32 cellular contexts compared by ENCODE assay signal in the genomic region with DNA sequence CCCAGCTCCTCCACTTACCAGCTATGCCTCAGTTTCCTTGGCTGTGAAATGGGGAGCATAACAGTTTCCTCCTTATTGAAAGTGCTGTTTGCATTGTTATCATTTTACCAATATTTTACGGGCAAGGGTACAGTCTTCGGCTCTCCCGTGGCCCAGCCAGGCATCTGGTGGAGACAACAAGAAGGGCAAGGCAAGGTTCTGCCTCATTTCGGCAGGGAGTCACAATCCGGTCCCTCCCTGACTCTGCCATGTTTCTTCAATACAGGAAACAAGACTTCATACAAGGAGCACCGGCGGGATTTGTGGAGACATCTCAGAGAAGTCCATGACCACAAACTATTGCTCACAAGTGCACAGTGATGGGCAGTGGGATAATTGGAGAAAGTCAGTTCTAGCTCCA.
"Had no signal": no experiment of that assay in that cellular context is flagged by ENCODE, and none has a peak within 500 bp of the region (broad histone marks: within the 10 kb centered on the region; RNA-seq: fewer than 3 reads in every experiment).

No MANE protein-coding gene starts in this region.

- H3K36me3 ChIP-seq: ascending aorta, breast epithelium, cardiac muscle cell, colonic mucosa, esophagus squamous epithelium had no signal

- H3K4me1 ChIP-seq: breast epithelium, colonic mucosa had no signal

- H3K4me3 ChIP-seq: ascending aorta, breast epithelium, cardiac muscle cell, colonic mucosa, dorsolateral prefrontal cortex, esophagus squamous epithelium had no signal

- H3K4me3 Mint-ChIP-seq: activated CD4-positive, alpha-beta memory T cell treated with anti-CD3 and anti-CD28 coated beads for 36 hours; activated CD4-positive, alpha-beta T cell treated with anti-CD3 and anti-CD28 coated beads for 36 hours; activated CD4-positive, alpha-beta T cell treated with anti-CD3 and anti-CD28 coated beads, Interleukin-2, amount 10 ng/mL, durations not matched to agents 24 days and 14 days; activated CD8-positive, alpha-beta memory T cell treated with anti-CD3 and anti-CD28 coated beads, Interleukin-2, amount 10 ng/mL, durations not matched to agents 7 days and 5 days; activated CD8-positive, alpha-beta T cell treated with anti-CD3 and anti-CD28 coated beads, Interleukin-2, amount 10 ng/mL, durations not matched to agents 7 days and 5 days; activated naive CD4-positive, alpha-beta T cell treated with anti-CD3 and anti-CD28 coated beads, Interleukin-2, amount 10 ng/mL, durations not matched to agents 7 days and 5 days; activated naive CD8-positive, alpha-beta T cell treated with anti-CD3 and anti-CD28 coated beads, Interleukin-2, amount 10 ng/mL, durations not matched to agents 7 days and 5 days; activated T-helper 1 cell treated with anti-CD3 and anti-CD28 coated beads, Interleukin-12 subunit alpha, Interleukin-12 subunit beta, Interleukin-2, Interleukin-4 antibody, amounts not matched to agents 30 ng/mL and 10 ng/mL and 1 ng/mL, durations not matched to agents 14 hours and 24 hours and 36 hours; brain; dendritic cell treated with granulocyte-macrophage colony-stimulating factor and Interleukin-4, amounts not matched to agents 40 ng/mL and 50 ng/mL, for 4 days; effector memory CD8-positive, alpha-beta T cell had no signal

- H3K9me3 Mint-ChIP-seq: activated CD4-positive, alpha-beta memory T cell treated with anti-CD3 and anti-CD28 coated beads for 36 hours; activated naive CD4-positive, alpha-beta T cell treated with anti-CD3 and anti-CD28 coated beads, Interleukin-2, amount 10 ng/mL, durations not matched to agents 7 days and 5 days; activated naive CD8-positive, alpha-beta T cell treated with anti-CD3 and anti-CD28 coated beads, Interleukin-2, amount 10 ng/mL, durations not matched to agents 7 days and 5 days; activated T-helper 1 cell treated with anti-CD3 and anti-CD28 coated beads, Interleukin-12 subunit alpha, Interleukin-12 subunit beta, Interleukin-2, Interleukin-4 antibody, amounts not matched to agents 30 ng/mL and 10 ng/mL and 1 ng/mL, durations not matched to agents 14 hours and 24 hours and 36 hours; activated T-helper 2 cell treated with anti-CD3 and anti-CD28 coated beads, Interferon-gamma antibody, Interleukin-2, Interleukin-4, amounts not matched to agents 10 μg/mL and 5 μg/mL and 100 μg/mL, durations not matched to agents 14 hours and 24 hours and 36 hours; dendritic cell treated with granulocyte-macrophage colony-stimulating factor and Interleukin-4, amounts not matched to agents 40 ng/mL and 50 ng/mL, for 4 days; effector memory CD8-positive, alpha-beta T cell had no signal

- H3K4me1 Mint-ChIP-seq: activated CD4-positive, alpha-beta T cell treated with anti-CD3 and anti-CD28 coated beads, Interleukin-2, amount 10 ng/mL, durations not matched to agents 24 days and 14 days; activated CD8-positive, alpha-beta memory T cell treated with anti-CD3 and anti-CD28 coated beads, Interleukin-2, amount 10 ng/mL, durations not matched to agents 7 days and 5 days; activated naive CD4-positive, alpha-beta T cell treated with anti-CD3 and anti-CD28 coated beads, Interleukin-2, amount 10 ng/mL, durations not matched to agents 7 days and 5 days; activated naive CD8-positive, alpha-beta T cell treated with anti-CD3 and anti-CD28 coated beads, Interleukin-2, amount 10 ng/mL, durations not matched to agents 7 days and 5 days; brain had no signal

- H3K27ac ChIP-seq: ascending aorta, breast epithelium, cardiac muscle cell, colonic mucosa, dorsolateral prefrontal cortex, epithelial cell of prostate, esophagus squamous epithelium had no signal

- DNase-seq: activated CD4-positive, alpha-beta memory T cell treated with anti-CD3 and anti-CD28 coated beads for 36 hours; activated CD4-positive, alpha-beta T cell treated with anti-CD3 and anti-CD28 coated beads for 36 hours; activated CD4-positive, alpha-beta T cell treated with anti-CD3 and anti-CD28 coated beads, Interleukin-2, amount 10 ng/mL, durations not matched to agents 24 days and 14 days; activated CD4-positive, CD25-positive, alpha-beta regulatory T cell; activated CD4-positive, CD25-positive, alpha-beta regulatory T cell treated with anti-CD3 and anti-CD28 coated beads, Interleukin-2, amount 50 U/mL, for 72 hours; activated CD8-positive, alpha-beta memory T cell treated with anti-CD3 and anti-CD28 coated beads, Interleukin-2, amount 10 ng/mL, durations not matched to agents 7 days and 5 days; activated CD8-positive, alpha-beta memory T cell treated with anti-CD3 and anti-CD28 coated beads, Interleukin-2, amount 50 U/mL, for 4 hours; activated CD8-positive, alpha-beta T cell treated with anti-CD3 and anti-CD28 coated beads, Interleukin-2, amount 10 ng/mL, durations not matched to agents 7 days and 5 days; activated effector memory CD4-positive, alpha-beta T cell treated with anti-CD3 and anti-CD28 coated beads, Interleukin-2, amount 50 U/mL, for 16 hours; activated naive CD4-positive, alpha-beta T cell; activated naive CD4-positive, alpha-beta T cell treated with anti-CD3 and anti-CD28 coated beads, Interleukin-2, amount 10 ng/mL, durations not matched to agents 7 days and 5 days; activated naive CD8-positive, alpha-beta T cell treated with anti-CD3 and anti-CD28 coated beads, Interleukin-2, amount 10 ng/mL, durations not matched to agents 7 days and 5 days; activated T-cell treated with anti-CD3 and anti-CD28 coated beads, Interleukin-2, amount 50 U/mL, for 1 hour; activated T-cell treated with anti-CD3 and anti-CD28 coated beads, Interleukin-2, amount 50 U/mL, for 48 hours; central memory CD4-positive, alpha-beta T cell; cerebellar nuclear complex; colonic mucosa; dorsolateral prefrontal cortex; effector CD4-positive, alpha-beta T cell; effector memory CD8-positive, alpha-beta T cell; esophagus squamous epithelium; foreskin melanocyte; T-helper 2 cell had no signal

- ATAC-seq: activated CD4-positive, alpha-beta T cell treated with anti-CD3 and anti-CD28 coated beads for 36 hours; activated CD8-positive, alpha-beta memory T cell treated with anti-CD3 and anti-CD28 coated beads, Interleukin-2, amount 10 ng/mL, durations not matched to agents 7 days and 5 days; activated CD8-positive, alpha-beta T cell treated with anti-CD3 and anti-CD28 coated beads, Interleukin-2, amount 10 ng/mL, durations not matched to agents 7 days and 5 days; effector memory CD8-positive, alpha-beta T cell had no signal

- H3K27ac Mint-ChIP-seq: activated CD4-positive, alpha-beta memory T cell treated with anti-CD3 and anti-CD28 coated beads for 36 hours; activated CD4-positive, alpha-beta T cell treated with anti-CD3 and anti-CD28 coated beads for 36 hours; activated CD4-positive, alpha-beta T cell treated with anti-CD3 and anti-CD28 coated beads, Interleukin-2, amount 10 ng/mL, durations not matched to agents 24 days and 14 days; activated CD8-positive, alpha-beta memory T cell treated with anti-CD3 and anti-CD28 coated beads, Interleukin-2, amount 10 ng/mL, durations not matched to agents 7 days and 5 days; activated CD8-positive, alpha-beta T cell treated with anti-CD3 and anti-CD28 coated beads, Interleukin-2, amount 10 ng/mL, durations not matched to agents 7 days and 5 days; activated naive CD4-positive, alpha-beta T cell treated with anti-CD3 and anti-CD28 coated beads, Interleukin-2, amount 10 ng/mL, durations not matched to agents 7 days and 5 days; activated naive CD4-positive, alpha-beta T cell treated with anti-CD3 and anti-CD28 coated beads, Interleukin-2, amount 50 U/mL, for 72 hours; activated naive CD8-positive, alpha-beta T cell treated with anti-CD3 and anti-CD28 coated beads, Interleukin-2, amount 10 ng/mL, durations not matched to agents 7 days and 5 days; activated T-helper 1 cell treated with anti-CD3 and anti-CD28 coated beads, Interleukin-12 subunit alpha, Interleukin-12 subunit beta, Interleukin-2, Interleukin-4 antibody, amounts not matched to agents 30 ng/mL and 10 ng/mL and 1 ng/mL, durations not matched to agents 14 hours and 24 hours and 36 hours; activated T-helper 2 cell treated with anti-CD3 and anti-CD28 coated beads, Interferon-gamma antibody, Interleukin-2, Interleukin-4, amounts not matched to agents 10 μg/mL and 5 μg/mL and 100 μg/mL, durations not matched to agents 14 hours and 24 hours and 36 hours; brain; dendritic cell treated with granulocyte-macrophage colony-stimulating factor and Interleukin-4, amounts not matched to agents 40 ng/mL and 50 ng/mL, for 4 days; effector memory CD8-positive, alpha-beta T cell had no signal

- H3K36me3 Mint-ChIP-seq: activated CD4-positive, alpha-beta memory T cell treated with anti-CD3 and anti-CD28 coated beads for 36 hours; activated CD8-positive, alpha-beta memory T cell treated with anti-CD3 and anti-CD28 coated beads, Interleukin-2, amount 10 ng/mL, durations not matched to agents 7 days and 5 days; activated naive CD4-positive, alpha-beta T cell treated with anti-CD3 and anti-CD28 coated beads, Interleukin-2, amount 10 ng/mL, durations not matched to agents 7 days and 5 days; activated naive CD4-positive, alpha-beta T cell treated with anti-CD3 and anti-CD28 coated beads, Interleukin-2, amount 50 U/mL, for 72 hours; brain had no signal

- H3K27me3 ChIP-seq: ascending aorta, breast epithelium, cardiac muscle cell, colonic mucosa had no signal

- H3K9me3 ChIP-seq: ascending aorta, breast epithelium, colonic mucosa, esophagus squamous epithelium had no signal

- H3K27me3 Mint-ChIP-seq: activated CD4-positive, alpha-beta T cell treated with anti-CD3 and anti-CD28 coated beads, Interleukin-2, amount 10 ng/mL, durations not matched to agents 24 days and 14 days; activated CD8-positive, alpha-beta memory T cell treated with anti-CD3 and anti-CD28 coated beads, Interleukin-2, amount 10 ng/mL, durations not matched to agents 7 days and 5 days; dendritic cell treated with granulocyte-macrophage colony-stimulating factor and Interleukin-4, amounts not matched to agents 40 ng/mL and 50 ng/mL, for 4 days had no signal
